8 cellular contexts compared by ENCODE assay signal in the genomic region with DNA sequence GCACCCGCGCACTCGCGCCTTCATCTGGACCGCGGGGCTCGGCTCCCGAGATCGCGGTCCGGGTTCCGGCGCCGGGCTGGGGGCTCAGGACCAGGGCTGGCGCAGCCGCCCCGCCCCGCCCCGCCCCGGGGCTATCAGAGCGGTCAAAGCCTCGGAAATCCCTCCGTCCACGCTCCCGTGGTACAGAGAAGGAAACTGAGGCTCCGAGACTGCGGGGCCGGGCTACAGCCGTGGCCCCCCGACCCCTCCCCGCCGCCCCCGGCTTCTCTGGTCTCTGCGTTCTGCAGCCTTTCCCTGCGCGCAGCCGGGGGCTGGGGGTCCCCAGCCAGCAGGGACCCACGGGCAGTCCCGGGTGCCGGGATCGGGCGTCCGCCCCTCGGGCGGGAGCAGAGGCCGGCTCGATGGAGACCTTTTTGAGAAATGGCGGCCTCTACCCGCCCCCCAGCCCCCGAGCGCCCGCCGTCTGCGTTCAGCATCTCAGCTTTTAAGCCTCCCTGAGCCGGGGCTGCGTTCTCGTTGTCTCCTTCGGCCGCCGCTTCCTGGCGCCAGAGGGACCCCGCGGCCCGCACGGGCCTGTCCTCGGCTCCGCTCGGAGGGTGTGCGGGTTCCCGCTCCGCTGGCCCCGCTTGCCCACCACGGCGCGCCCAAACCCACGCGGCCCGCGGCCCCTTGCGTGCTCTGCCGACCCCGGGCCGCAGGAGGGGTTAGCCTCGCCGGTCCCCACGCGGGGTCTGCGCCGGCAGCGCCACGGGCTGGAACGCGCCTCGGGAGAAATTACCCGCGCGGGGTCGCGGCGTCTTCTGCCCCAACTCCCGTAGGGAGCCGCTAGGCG.
DNase-seq lines count a peak whose midpoint lies in the region; ATAC-seq and TF ChIP-seq lines count a peak whose summit lies in the region.

No MANE protein-coding gene starts in this region.

- TF ChIP-seq CTCF in AG09319 (IDR thresholded peaks at IDR 0.05; ENCODE audit: low read depth, low read length), result peak; percentile 58
- peak; percentile 55 for TF ChIP-seq CTCF in retinal pigment epithelial cell (conservative IDR thresholded peaks at IDR 0.05; ENCODE audit: low read depth, low read length)

- intact Hi-C loops in head of caudate nucleus (cut with DNase I), result no loop called here

- ATAC-seq in GM21723 (IDR thresholded peaks at IDR 0.05; ENCODE audit: unreplicated experiment) (no peak), GM19324 (IDR thresholded peaks at IDR 0.05; ENCODE audit: low FRiP score, unreplicated experiment) (no peak)

- DNase-seq in AG09319 (ENCODE audit: extremely low read depth, low read depth) (no peak), HuH-7.5 (ENCODE audit: low spot score) (peak; percentile 81), head of caudate nucleus (peak in 37 of 42 donors; percentile 39 to 82 (median 62)), retinal pigment epithelial cell (ENCODE audit: low read depth) (no peak), NAMALWA (ENCODE audit: low spot score) (no peak)
- peak; percentile 74 for DNase-seq in activated CD8-positive, alpha-beta memory T cell treated with anti-CD3 and anti-CD28 coated beads, Interleukin-2, amount 50 U/mL, for 48 hours

- no peak overlapping the region for H3K4me3 ChIP-seq in retinal pigment epithelial cell (ENCODE audit: low read length)

Comparison
In these comparisons a context has a peak if more than half of its experiments do, and no peak if none do; other contexts are left out.
1. DNase-seq: peak in HuH-7.5 (single experiment), activated CD8-positive, alpha-beta memory T cell treated with anti-CD3 and anti-CD28 coated beads, Interleukin-2, amount 50 U/mL, for 48 hours (single experiment) and head of caudate nucleus (37 of 42); none in AG09319 (single experiment), retinal pigment epithelial cell (single experiment) and NAMALWA (single experiment).